In the genomic region with DNA sequence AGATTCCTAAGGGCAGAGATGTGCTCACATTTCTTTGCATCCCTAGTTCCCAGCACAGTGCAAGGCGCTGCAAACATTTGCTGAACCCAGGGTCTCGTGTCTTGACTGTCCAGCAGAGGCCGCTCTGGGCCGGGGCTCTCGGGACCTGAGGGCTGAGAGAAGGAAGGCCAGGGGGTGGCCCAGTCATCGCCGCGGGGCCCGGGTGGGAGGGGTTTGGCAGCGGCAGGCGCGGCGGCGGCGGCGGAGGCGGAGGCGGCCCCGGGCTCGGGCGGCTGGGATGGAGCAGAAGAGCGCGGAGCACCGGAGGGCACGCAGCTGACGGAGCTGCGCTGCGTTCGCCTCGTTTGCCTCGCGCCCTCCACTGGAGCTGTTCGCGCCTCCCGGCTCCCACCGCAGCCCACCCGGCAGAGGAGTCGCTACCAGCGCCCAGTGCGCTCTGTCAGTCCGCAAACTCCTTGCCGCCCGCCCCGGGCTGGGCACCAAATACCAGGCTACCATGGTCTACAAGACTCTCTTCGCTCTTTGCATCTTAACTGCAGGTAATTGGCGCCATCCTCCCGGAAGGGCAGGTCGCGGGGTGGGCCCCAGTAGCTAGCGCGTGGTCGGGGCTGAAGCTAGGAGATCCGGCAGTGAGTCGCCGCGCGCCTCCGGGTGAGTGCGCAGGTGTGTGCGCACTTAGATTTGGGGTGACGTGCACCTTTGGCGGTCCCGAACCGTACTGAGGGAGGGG, we compare ENCODE assay signal across 8 cellular contexts. TPM values are rescaled to one million over a fixed set of nuclear protein-coding genes. Genes with fewer than 3 reads are reported as not detected.
DNase-seq lines count a peak whose midpoint lies in the region; ATAC-seq and TF ChIP-seq lines count a peak whose summit lies in the region.

A gene with protein sequence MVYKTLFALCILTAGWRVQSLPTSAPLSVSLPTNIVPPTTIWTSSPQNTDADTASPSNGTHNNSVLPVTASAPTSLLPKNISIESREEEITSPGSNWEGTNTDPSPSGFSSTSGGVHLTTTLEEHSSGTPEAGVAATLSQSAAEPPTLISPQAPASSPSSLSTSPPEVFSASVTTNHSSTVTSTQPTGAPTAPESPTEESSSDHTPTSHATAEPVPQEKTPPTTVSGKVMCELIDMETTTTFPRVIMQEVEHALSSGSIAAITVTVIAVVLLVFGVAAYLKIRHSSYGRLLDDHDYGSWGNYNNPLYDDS (plus strand): TSS at position 285 of the 730 bp plus-strand sequence. CDS start 212 bp downstream, at position 497.

- DNase-seq in DMS153 treated with DMSO at 0.1 percent for 48 hours (lab: John Stamatoyannopoulos, UW; ENCODE audit: unreplicated experiment) (peak; percentile 81), NCI-H774 (lab: John Stamatoyannopoulos, UW) (peak; percentile 82), amniotic epithelial cell (ENCODE audit: low read depth) (peak; percentile 77), left ventricle myocardium inferior (peak; percentile 92), pons (ENCODE audit: low spot score) (peak; percentile 84)

- no peaks in the 10 kb centered on the region for H3K36me3 ChIP-seq in left ventricle myocardium inferior

- no peaks in the 10 kb centered on the region for H3K9me3 ChIP-seq in left ventricle myocardium inferior (replicated peaks)

- H3K27me3 ChIP-seq in left ventricle myocardium inferior (ENCODE audit: low read depth), result peaks cover 32% of the 10 kb centered on the region

- ATAC-seq in GM19395 (IDR thresholded peaks at IDR 0.05; ENCODE audit: unreplicated experiment) (peak; percentile 69), HG03460 (IDR thresholded peaks at IDR 0.05; ENCODE audit: unreplicated experiment) (peak; percentile 75), HG02970 (IDR thresholded peaks at IDR 0.05; ENCODE audit: low FRiP score, unreplicated experiment) (no peak)

- H3K27ac ChIP-seq in left ventricle myocardium inferior (replicated peaks), result peak within 1 kb of the TSS; percentile 87

- intact Hi-C loops in left ventricle myocardium inferior (cut with micrococcal nuclease), result loop anchor here (5.0 kb wide), 1 partner anchor 534 kb away; no protein-coding TSS in a partner anchor

- H3K4me3 ChIP-seq in left ventricle myocardium inferior, result peak within 1 kb of the TSS; percentile 90

- peak; percentile 78 for TF ChIP-seq CTCF in left ventricle myocardium inferior (IDR thresholded peaks at IDR 0.05; ENCODE audit: borderline replicate concordance)

- peaks cover 41% of the 10 kb centered on the region for H3K4me1 ChIP-seq in left ventricle myocardium inferior

RNA-seq across cellular contexts. Expression of the gene that starts here (rescaled TPM):
- 90.7 TPM for total RNA-seq in left ventricle myocardium inferior
